In the genomic region with DNA sequence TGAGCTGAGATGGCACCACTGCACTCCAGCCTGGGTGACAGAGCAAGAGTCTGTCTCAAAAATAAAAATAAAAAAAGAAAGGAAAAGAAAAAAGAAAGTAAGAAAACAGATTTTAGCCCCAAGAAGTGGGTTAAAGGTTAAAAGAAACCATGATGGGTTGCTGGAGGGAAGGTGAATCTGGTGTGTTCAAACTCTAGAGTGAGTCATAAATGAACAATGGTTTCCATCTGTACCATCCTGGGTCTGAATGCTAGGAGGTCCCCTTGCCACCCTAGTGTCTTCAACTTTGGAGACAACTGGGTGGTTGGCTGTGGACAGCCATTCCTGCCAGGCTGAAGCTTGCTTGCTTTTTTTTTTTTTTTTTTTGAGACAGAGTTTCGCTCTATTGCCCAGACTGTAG, we compare ENCODE assay signal across 2 cellular contexts.
TF ChIP-seq lines count a peak whose summit lies in the region.

No MANE protein-coding gene starts in this region.

TF ChIP-seq in HEK293, 187 proteins besides CTCF, POLR2A, EP300 and RAD21 (continued from another document):
- no peak for TF ChIP-seq ZNF707 (tag by site-specific recombination; IDR thresholded peaks at IDR 0.05)
- TF ChIP-seq, protein P1, sequence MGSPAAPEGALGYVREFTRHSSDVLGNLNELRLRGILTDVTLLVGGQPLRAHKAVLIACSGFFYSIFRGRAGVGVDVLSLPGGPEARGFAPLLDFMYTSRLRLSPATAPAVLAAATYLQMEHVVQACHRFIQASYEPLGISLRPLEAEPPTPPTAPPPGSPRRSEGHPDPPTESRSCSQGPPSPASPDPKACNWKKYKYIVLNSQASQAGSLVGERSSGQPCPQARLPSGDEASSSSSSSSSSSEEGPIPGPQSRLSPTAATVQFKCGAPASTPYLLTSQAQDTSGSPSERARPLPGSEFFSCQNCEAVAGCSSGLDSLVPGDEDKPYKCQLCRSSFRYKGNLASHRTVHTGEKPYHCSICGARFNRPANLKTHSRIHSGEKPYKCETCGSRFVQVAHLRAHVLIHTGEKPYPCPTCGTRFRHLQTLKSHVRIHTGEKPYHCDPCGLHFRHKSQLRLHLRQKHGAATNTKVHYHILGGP (tag by site-specific recombination; IDR thresholded peaks at IDR 0.05), result no peak
- no peak for TF ChIP-seq SCRT1 (tag by site-specific recombination; IDR thresholded peaks at IDR 0.05; ENCODE audit: borderline replicate concordance)
- TF ChIP-seq PRDM1 (tag by site-specific recombination; IDR thresholded peaks at IDR 0.05), result peak; percentile 64
- TF ChIP-seq ZIC2 (tag by site-specific recombination; IDR thresholded peaks at IDR 0.05), result no peak

TF ChIP-seq in neural cell, 6 proteins besides CTCF, POLR2A, EP300 and RAD21 (continued from another document):
- TF ChIP-seq TAF1 (IDR thresholded peaks at IDR 0.05; ENCODE audit: low read depth) (no peak), POLR2AphosphoS5 (IDR thresholded peaks at IDR 0.05) (no peak), MXI1 (conservative IDR thresholded peaks at IDR 0.05; ENCODE audit: poor library complexity, severe bottlenecking) (no peak), EZH2 (IDR thresholded peaks at IDR 0.05; ENCODE audit: borderline replicate concordance, insufficient read depth, low read length, poor library complexity, severe bottlenecking) (no peak)
- TF ChIP-seq, protein P2, sequence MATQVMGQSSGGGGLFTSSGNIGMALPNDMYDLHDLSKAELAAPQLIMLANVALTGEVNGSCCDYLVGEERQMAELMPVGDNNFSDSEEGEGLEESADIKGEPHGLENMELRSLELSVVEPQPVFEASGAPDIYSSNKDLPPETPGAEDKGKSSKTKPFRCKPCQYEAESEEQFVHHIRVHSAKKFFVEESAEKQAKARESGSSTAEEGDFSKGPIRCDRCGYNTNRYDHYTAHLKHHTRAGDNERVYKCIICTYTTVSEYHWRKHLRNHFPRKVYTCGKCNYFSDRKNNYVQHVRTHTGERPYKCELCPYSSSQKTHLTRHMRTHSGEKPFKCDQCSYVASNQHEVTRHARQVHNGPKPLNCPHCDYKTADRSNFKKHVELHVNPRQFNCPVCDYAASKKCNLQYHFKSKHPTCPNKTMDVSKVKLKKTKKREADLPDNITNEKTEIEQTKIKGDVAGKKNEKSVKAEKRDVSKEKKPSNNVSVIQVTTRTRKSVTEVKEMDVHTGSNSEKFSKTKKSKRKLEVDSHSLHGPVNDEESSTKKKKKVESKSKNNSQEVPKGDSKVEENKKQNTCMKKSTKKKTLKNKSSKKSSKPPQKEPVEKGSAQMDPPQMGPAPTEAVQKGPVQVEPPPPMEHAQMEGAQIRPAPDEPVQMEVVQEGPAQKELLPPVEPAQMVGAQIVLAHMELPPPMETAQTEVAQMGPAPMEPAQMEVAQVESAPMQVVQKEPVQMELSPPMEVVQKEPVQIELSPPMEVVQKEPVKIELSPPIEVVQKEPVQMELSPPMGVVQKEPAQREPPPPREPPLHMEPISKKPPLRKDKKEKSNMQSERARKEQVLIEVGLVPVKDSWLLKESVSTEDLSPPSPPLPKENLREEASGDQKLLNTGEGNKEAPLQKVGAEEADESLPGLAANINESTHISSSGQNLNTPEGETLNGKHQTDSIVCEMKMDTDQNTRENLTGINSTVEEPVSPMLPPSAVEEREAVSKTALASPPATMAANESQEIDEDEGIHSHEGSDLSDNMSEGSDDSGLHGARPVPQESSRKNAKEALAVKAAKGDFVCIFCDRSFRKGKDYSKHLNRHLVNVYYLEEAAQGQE (IDR thresholded peaks at IDR 0.05; ENCODE audit: borderline replicate concordance), result no peak
